2 cellular contexts compared by ENCODE assay signal in the genomic region with DNA sequence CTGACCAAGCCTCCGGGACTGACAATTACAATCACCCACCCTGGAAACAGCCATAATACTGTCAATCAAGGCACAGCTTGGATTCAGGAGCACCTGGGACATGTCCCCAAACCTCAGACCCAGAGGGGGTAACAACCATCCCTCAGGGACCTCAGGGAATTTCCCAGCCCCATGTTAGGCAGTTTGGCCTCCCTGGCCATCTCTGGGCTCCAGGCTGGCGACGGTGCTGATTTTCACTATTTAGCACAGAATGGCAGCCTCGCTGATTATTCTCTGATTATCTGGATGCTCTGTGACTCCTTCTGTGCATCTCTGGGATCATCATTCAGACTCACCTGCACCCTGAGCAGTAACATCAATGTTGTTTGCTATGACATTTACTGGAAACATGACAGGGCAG.
TF ChIP-seq lines count a peak whose summit lies in the region.

No MANE protein-coding gene starts in this region.

TF ChIP-seq in HEK293T, 16 proteins besides CTCF, POLR2A, EP300 and RAD21:
- TF ChIP-seq, protein P1, sequence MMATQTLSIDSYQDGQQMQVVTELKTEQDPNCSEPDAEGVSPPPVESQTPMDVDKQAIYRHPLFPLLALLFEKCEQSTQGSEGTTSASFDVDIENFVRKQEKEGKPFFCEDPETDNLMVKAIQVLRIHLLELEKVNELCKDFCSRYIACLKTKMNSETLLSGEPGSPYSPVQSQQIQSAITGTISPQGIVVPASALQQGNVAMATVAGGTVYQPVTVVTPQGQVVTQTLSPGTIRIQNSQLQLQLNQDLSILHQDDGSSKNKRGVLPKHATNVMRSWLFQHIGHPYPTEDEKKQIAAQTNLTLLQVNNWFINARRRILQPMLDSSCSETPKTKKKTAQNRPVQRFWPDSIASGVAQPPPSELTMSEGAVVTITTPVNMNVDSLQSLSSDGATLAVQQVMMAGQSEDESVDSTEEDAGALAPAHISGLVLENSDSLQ (IDR thresholded peaks at IDR 0.05): peak; percentile 59; the same call in 1 of the 2 replicates
- no peak for TF ChIP-seq CTBP1 (IDR thresholded peaks at IDR 0.05; ENCODE audit: borderline replicate concordance)

TF ChIP-seq in K562, 482 proteins besides CTCF, POLR2A, EP300 and RAD21 (continued from another document):
- TF ChIP-seq CCNT2 (IDR thresholded peaks at IDR 0.05; ENCODE audit: borderline replicate concordance, extremely low read depth, insufficient read length, low read depth, low read length) (no peak), ILK (tag; IDR thresholded peaks at IDR 0.05; ENCODE audit: borderline replicate concordance, low read depth) (no peak), RFX1 (IDR thresholded peaks at IDR 0.05) (no peak), E2F3 (CRISPR knock-in tag; IDR thresholded peaks at IDR 0.05) (no peak), TRIM28 (IDR thresholded peaks at IDR 0.05) (no peak), U2AF2 (optimal IDR thresholded peaks at IDR 0.05; ENCODE audit: low read depth, low read length) (no peak), PTTG1 (tag; IDR thresholded peaks at IDR 0.05; ENCODE audit: low read depth) (no peak), CBX2 (IDR thresholded peaks at IDR 0.05; ENCODE audit: insufficient read depth, low read length, poor library complexity, severe bottlenecking) (no peak), FOXJ2 (tag; IDR thresholded peaks at IDR 0.05) (no peak), POLR2AphosphoS5 (IDR thresholded peaks at IDR 0.05; ENCODE audit: control insufficient read depth, insufficient read depth, low read depth, low read length) (no peak), RBM15 (IDR thresholded peaks at IDR 0.05; ENCODE audit: insufficient read depth, low read length) (no peak), CBFB (CRISPR knock-in tag; IDR thresholded peaks at IDR 0.05) (no peak), TFAM (CRISPR knock-in tag; conservative IDR thresholded peaks at IDR 0.05) (no peak), TRIM24 (IDR thresholded peaks at IDR 0.05) (no peak), RB1 (IDR thresholded peaks at IDR 0.05; ENCODE audit: low read depth) (0 out of 2 replicates have a peak, but pooled peaks have one; percentile 35), SMAD3 (CRISPR knock-in tag; conservative IDR thresholded peaks at IDR 0.05) (no peak), CTBP1 (IDR thresholded peaks at IDR 0.05; ENCODE audit: borderline replicate concordance) (0 out of 2 replicates have a peak, but pooled peaks have one; percentile 25), PHB2 (IDR thresholded peaks at IDR 0.05; ENCODE audit: low read depth) (no peak), KDM4B (IDR thresholded peaks at IDR 0.05; ENCODE audit: borderline replicate concordance in 2 of 2, low read depth in 1 of 2) (no peak), ZC3H4 (CRISPR knock-in tag; IDR thresholded peaks at IDR 0.05; ENCODE audit: borderline replicate concordance) (no peak), HDAC2 (IDR thresholded peaks at IDR 0.05) (no peak), PURB (CRISPR knock-in tag; IDR thresholded peaks at IDR 0.05; ENCODE audit: low read depth) (0 out of 2 replicates have a peak, but pooled peaks have one; percentile 75), FOXK1 (CRISPR knock-in tag; IDR thresholded peaks at IDR 0.05; ENCODE audit: borderline replicate concordance) (no peak), HDAC1 (IDR thresholded peaks at IDR 0.05) (no peak)
- TF ChIP-seq, protein P2, sequence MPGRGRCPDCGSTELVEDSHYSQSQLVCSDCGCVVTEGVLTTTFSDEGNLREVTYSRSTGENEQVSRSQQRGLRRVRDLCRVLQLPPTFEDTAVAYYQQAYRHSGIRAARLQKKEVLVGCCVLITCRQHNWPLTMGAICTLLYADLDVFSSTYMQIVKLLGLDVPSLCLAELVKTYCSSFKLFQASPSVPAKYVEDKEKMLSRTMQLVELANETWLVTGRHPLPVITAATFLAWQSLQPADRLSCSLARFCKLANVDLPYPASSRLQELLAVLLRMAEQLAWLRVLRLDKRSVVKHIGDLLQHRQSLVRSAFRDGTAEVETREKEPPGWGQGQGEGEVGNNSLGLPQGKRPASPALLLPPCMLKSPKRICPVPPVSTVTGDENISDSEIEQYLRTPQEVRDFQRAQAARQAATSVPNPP (IDR thresholded peaks at IDR 0.05; ENCODE audit: borderline replicate concordance, insufficient read depth, insufficient read length): no peak
- TF ChIP-seq, protein P3, sequence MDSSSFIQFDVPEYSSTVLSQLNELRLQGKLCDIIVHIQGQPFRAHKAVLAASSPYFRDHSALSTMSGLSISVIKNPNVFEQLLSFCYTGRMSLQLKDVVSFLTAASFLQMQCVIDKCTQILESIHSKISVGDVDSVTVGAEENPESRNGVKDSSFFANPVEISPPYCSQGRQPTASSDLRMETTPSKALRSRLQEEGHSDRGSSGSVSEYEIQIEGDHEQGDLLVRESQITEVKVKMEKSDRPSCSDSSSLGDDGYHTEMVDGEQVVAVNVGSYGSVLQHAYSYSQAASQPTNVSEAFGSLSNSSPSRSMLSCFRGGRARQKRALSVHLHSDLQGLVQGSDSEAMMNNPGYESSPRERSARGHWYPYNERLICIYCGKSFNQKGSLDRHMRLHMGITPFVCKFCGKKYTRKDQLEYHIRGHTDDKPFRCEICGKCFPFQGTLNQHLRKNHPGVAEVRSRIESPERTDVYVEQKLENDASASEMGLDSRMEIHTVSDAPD (CRISPR knock-in tag; IDR thresholded peaks at IDR 0.05): no peak
- TF ChIP-seq, protein P1 (IDR thresholded peaks at IDR 0.05): 0 out of 2 replicates have a peak, but pooled peaks have one; percentile 25
TF ChIP-seq in K562: peak in this region for 5.
